In the genomic region with DNA sequence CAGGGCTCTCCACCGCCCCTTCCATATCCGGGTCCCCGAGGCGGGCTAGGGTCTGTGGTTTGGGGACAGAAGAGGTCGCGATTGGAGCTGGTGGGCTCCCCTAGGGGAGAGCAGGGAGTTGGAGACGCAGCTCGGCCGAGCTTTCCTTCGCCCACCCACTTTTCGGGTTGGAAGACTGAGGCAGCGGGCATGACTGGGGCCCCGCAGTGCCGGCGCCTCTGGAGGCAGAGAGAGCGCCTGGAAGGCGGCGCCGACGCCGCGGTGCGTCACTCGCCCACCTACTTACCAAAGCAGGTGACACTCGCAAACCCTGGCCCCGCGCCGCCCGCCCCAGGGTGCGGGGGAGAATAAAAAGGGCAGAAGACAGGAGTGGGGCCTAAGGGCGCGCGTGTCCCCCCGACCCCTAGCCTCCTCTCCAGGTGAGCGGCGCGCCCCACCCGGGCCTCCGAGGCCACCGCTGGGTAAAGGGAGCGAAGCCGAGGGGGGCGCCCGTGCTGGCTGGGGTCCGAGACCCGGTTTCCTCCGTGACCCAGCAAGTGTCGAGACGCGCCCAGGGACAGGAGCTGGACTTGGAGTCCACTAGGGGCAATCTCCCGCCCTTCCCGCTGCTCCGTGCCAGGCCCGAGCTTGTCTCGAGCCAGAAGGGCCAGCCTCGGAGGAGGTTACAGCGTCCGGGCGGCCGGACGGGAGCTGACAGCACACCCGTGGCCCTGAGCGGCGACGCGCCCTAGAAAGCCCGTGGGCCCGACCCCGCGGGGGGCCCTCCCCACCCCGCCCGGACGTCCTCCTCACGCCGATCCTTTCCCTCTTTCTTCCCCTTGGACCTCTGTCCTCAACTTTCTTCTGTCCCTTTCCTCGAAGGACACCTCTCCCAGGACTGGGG, we compare ENCODE assay signal across 8 cellular contexts. TPM values are rescaled to one million over a fixed set of nuclear protein-coding genes. Genes with fewer than 3 reads are reported as not detected.
A peak's percentile ranks its signal among the peaks of the same experiment; 100 is the strongest.
DNase-seq lines count a peak whose midpoint lies in the region; ATAC-seq and TF ChIP-seq lines count a peak whose summit lies in the region.

No MANE protein-coding gene starts in this region.

- TF ChIP-seq CTCF in activated B cell treated with CpG ODN at 0.5 μM for 24 hours (IDR thresholded peaks at IDR 0.05) (no peak), right lobe of liver (IDR thresholded peaks at IDR 0.05) (peak; percentile 14 to 28 (median 20))

- POLR2A ChIA-PET in activated B cell treated with CpG ODN at 0.5 μM for 24 hours (lab: Charles Lee): interaction anchor here (0.6 to 4.1 kb wide), 6 partner anchors 11 to 570 kb away, joined by 3 to 60 read pairs (median 8); a partner anchor contains a TSS

- H3K36me3 Mint-ChIP-seq in activated B cell treated with CpG ODN at 0.5 μM for 24 hours (ENCODE audit: low read depth): no peaks in the 10 kb centered on the region

- DNase-seq in activated B cell treated with CpG ODN at 0.5 μM for 24 hours (peak; percentile 51), right lobe of liver (peak; percentile 71 to 80 (median 76)), middle frontal gyrus (ENCODE audit: extremely low spot score, low spot score) (no peak)
- DNase-seq in central memory CD4-positive, alpha-beta T cell: peak; percentile 76
- peak; percentile 55 to 74 (median 59) for DNase-seq in stimulated activated CD4-positive, alpha-beta T cell treated with anti-CD3 and anti-CD28 coated beads, TNF-alpha, amount 100 ng/mL, for 24 hours (ENCODE audit: low read depth in 3 of 3)

- no peak for TF ChIP-seq POLR2A in right lobe of liver (IDR thresholded peaks at IDR 0.05)

- peaks cover 0 to 11% (median 0%) of the 10 kb centered on the region in 11 experiments; a peak in 9 of 22 replicates for H3K9me3 ChIP-seq in BLaER1 treated with 17β-estradiol and CSF1 and Interleukin-3, amounts not matched to agents 10 nM and 100 nM (replicated peaks in 1 of 11)
- H3K9me3 ChIP-seq in right lobe of liver: no peaks in the 10 kb centered on the region

- peaks cover 0 to 24% (median 0%) of the 10 kb centered on the region in 11 experiments; a peak in 6 of 22 replicates for H3K27me3 ChIP-seq in BLaER1 treated with 17β-estradiol and CSF1 and Interleukin-3, amounts not matched to agents 10 nM and 100 nM
- H3K27me3 ChIP-seq in right lobe of liver: no peaks in the 10 kb centered on the region

- H3K27ac Mint-ChIP-seq in activated B cell treated with CpG ODN at 0.5 μM for 24 hours: peak overlapping the region; percentile 69

- peaks cover 13% of the 10 kb centered on the region for H3K4me1 Mint-ChIP-seq in activated B cell treated with CpG ODN at 0.5 μM for 24 hours

- intact Hi-C loops in activated B cell treated with CpG ODN at 0.5 μM for 24 hours (cut with micrococcal nuclease): loop anchor here (1.0 to 5.0 kb wide), 8 partner anchors 12 to 498 kb away; a partner anchor contains a TSS
- intact Hi-C loops in right lobe of liver (cut with DNase I): no loop called here

- H3K4me3 Mint-ChIP-seq in activated B cell treated with CpG ODN at 0.5 μM for 24 hours: peak overlapping the region; percentile 87

- H3K27me3 Mint-ChIP-seq in activated B cell treated with CpG ODN at 0.5 μM for 24 hours: peaks cover 5% of the 10 kb centered on the region

- CTCF ChIA-PET in activated B cell treated with CpG ODN at 0.5 μM for 24 hours (lab: Charles Lee): interaction anchor here (0.9 to 6.1 kb wide), 14 partner anchors 11 to 499 kb away, joined by 3 to 96 read pairs (median 4); no protein-coding TSS in a partner anchor

- no peaks in the 10 kb centered on the region for H3K36me3 ChIP-seq in BLaER1 treated with 17β-estradiol and CSF1 and Interleukin-3, amounts not matched to agents 10 nM and 100 nM
- no peaks in the 10 kb centered on the region for H3K36me3 ChIP-seq in right lobe of liver

- ATAC-seq in GM19395 (IDR thresholded peaks at IDR 0.05; ENCODE audit: unreplicated experiment): peak; percentile 46
- ATAC-seq in HG03469 (IDR thresholded peaks at IDR 0.05; ENCODE audit: unreplicated experiment): peak; percentile 26
- peak; percentile 41 for ATAC-seq in activated B cell treated with CpG ODN at 0.5 μM for 24 hours (ENCODE audit: low read depth)
- ATAC-seq in right lobe of liver: peak; percentile 24 to 58 (median 38)

- WGBS in right lobe of liver (ENCODE audit: insufficient coverage, low coverage, low lambda C conversion rate, missing lambda C conversion rate): 0% methylated on average over 11 of the region's 76 CpGs

- H3K4me1 ChIP-seq in BLaER1 treated with 17β-estradiol and CSF1 and Interleukin-3, amounts not matched to agents 10 nM and 100 nM: peaks cover 10 to 46% (median 34%) of the 10 kb centered on the region in 10 experiments; a peak in 19 of 20 replicates
- H3K4me1 ChIP-seq in right lobe of liver: peaks cover 0 to 21% (median 3%) of the 10 kb centered on the region in 4 donors

- H3K9ac ChIP-seq in BLaER1 treated with 17β-estradiol and CSF1 and Interleukin-3, amounts not matched to agents 10 nM and 100 nM: peak overlapping the region; percentile 73 to 88 (median 83)

- H3K4me3 ChIP-seq in BLaER1 treated with 17β-estradiol and CSF1 and Interleukin-3, amounts not matched to agents 10 nM and 100 nM: peak overlapping the region; percentile 61 to 86 (median 72)
- H3K4me3 ChIP-seq in right lobe of liver: peak overlapping the region; percentile 59 to 76 (median 68)

- H3K9me3 Mint-ChIP-seq in activated B cell treated with CpG ODN at 0.5 μM for 24 hours: no peaks in the 10 kb centered on the region

- no peaks in the 10 kb centered on the region for H4K20me1 ChIP-seq in BLaER1 treated with 17β-estradiol and CSF1 and Interleukin-3, amounts not matched to agents 10 nM and 100 nM

- H3K4me2 ChIP-seq in BLaER1 treated with 17β-estradiol and CSF1 and Interleukin-3, amounts not matched to agents 10 nM and 100 nM: peak overlapping the region; percentile 95 to 100 (median 98)

- H3K27ac ChIP-seq in BLaER1 treated with 17β-estradiol and CSF1 and Interleukin-3, amounts not matched to agents 10 nM and 100 nM: peak overlapping the region; percentile 34 to 87 (median 78); a peak in 21 of 22 replicates
- H3K27ac ChIP-seq in right lobe of liver: peak overlapping the region; percentile 65 to 86 (median 77)

RNA-seq across cellular contexts. Expression of a gene that starts 34.4 kb away (rescaled TPM):
- total RNA-seq in activated B cell treated with CpG ODN at 0.5 μM for 24 hours (not detected in 2 replicates), right lobe of liver (1 to 10 TPM in 2 of 6 experiments, under 1 TPM in 4; 0.05 to 1.9 (median 0.81) TPM)
